In genomic region chr3:149832086-149832485, GRCh38 we compare ENCODE assay signal across 25 cellular contexts. TPM values are rescaled to one million over a fixed set of nuclear protein-coding genes. Genes with fewer than 3 reads are reported as not detected.
DNase-seq lines count a peak whose midpoint lies in the region; ATAC-seq, FAIRE-seq and TF ChIP-seq lines count a peak whose summit lies in the region.
"Had no signal": no experiment of that assay in that cellular context is flagged by ENCODE, and none has a peak within 500 bp of the region (broad histone marks: within the 10 kb centered on the region; RNA-seq: fewer than 3 reads in every experiment).

No MANE protein-coding gene starts in this region.

- peaks cover 3% of the 10 kb centered on the region for H3K9me3 ChIP-seq in GM23248 (ENCODE audit: low read depth)
- peaks cover 26 to 40% of the 10 kb centered on the region in 2 experiments for H3K9me3 ChIP-seq in H1 (ENCODE audit: insufficient read depth in 2 of 2, low read depth in 1 of 2, low read length in 1 of 2)
- peaks cover 7% of the 10 kb centered on the region for H3K9me3 ChIP-seq in keratinocyte (ENCODE audit: control insufficient read depth, low read depth, low read length)
- H3K9me3 ChIP-seq in effector memory CD4-positive, alpha-beta T cell (ENCODE audit: control insufficient read depth, low read length), result peaks cover 11% of the 10 kb centered on the region
- H3K9me3 ChIP-seq in heart right ventricle, result peaks cover 0 to 72% (median 29%) of the 10 kb centered on the region in 11 donors

- H3K9ac ChIP-seq in GM23248 (no peak overlapping the region), H1 (replicated peaks in 1 of 4; ENCODE audit: extremely low read depth in 1 of 4, low read depth in 3 of 4, low read length in 3 of 4) (no peak overlapping the region), keratinocyte (ENCODE audit: control insufficient read depth, extremely low read depth, insufficient read depth, low read length) (no peak overlapping the region)
- H3K9ac ChIP-seq: BLaER1 treated with 17β-estradiol and CSF1 and Interleukin-3, amounts not matched to agents 10 nM and 100 nM; KMS-11 had no signal

- H3K27ac ChIP-seq in GM23248, result no peak overlapping the region
- H3K27ac ChIP-seq in H1 (ENCODE audit: low read depth, low read length), result no peak overlapping the region
- H3K27ac ChIP-seq in keratinocyte (ENCODE audit: control insufficient read depth, insufficient read depth, low read length), result no peak overlapping the region
- H3K27ac ChIP-seq in effector memory CD4-positive, alpha-beta T cell (ENCODE audit: insufficient read depth, low read length, poor library complexity, severe bottlenecking), result no peak overlapping the region
- H3K27ac ChIP-seq in heart right ventricle, result no peak overlapping the region
- H3K27ac ChIP-seq: 22Rv1; BLaER1 treated with 17β-estradiol and CSF1 and Interleukin-3, amounts not matched to agents 10 nM and 100 nM; KMS-11 had no signal

- POLR2A ChIA-PET in AG04449 (lab: Yijun Ruan, JAX), result no interaction called here
- POLR2A ChIA-PET in H1 (lab: Charles Lee; ENCODE audit: partially characterized antibody), result interaction anchor here (1.1 kb wide), 1 partner anchor 18 kb away, joined by 3 read pairs; no protein-coding TSS in a partner anchor

- no peak overlapping the region for H3K18ac ChIP-seq in H1 (ENCODE audit: extremely low read depth, low read length)

- H4K20me1 ChIP-seq in GM23248 (ENCODE audit: insufficient read depth) (no peaks in the 10 kb centered on the region), H1 (replicated peaks in 1 of 2; ENCODE audit: control insufficient read depth in 1 of 2, insufficient read depth in 2 of 2, low read length in 2 of 2) (no peaks in the 10 kb centered on the region), keratinocyte (ENCODE audit: control insufficient read depth, extremely low read depth, insufficient read depth, low read length) (no peaks in the 10 kb centered on the region)

- no peak overlapping the region for H2BK15ac ChIP-seq in H1 (ENCODE audit: low read length)

- no peak overlapping the region for H2BK12ac ChIP-seq in H1 (ENCODE audit: low read depth, low read length)

- no peak overlapping the region for H3K56ac ChIP-seq in H1 (replicated peaks; ENCODE audit: insufficient read length, low read depth, low read length)

- no peak for TF ChIP-seq EP300 in H1 (IDR thresholded peaks at IDR 0.05; ENCODE audit: borderline replicate concordance in 1 of 2, low read depth in 2 of 2, low read length in 2 of 2)

- H4K5ac ChIP-seq in H1 (ENCODE audit: insufficient read length, low read depth, low read length), result no peak overlapping the region

- no peak overlapping the region for H3K4ac ChIP-seq in H1 (replicated peaks; ENCODE audit: insufficient read length, low read depth, low read length)

- H3K9me2 ChIP-seq in GM23248 (ENCODE audit: insufficient read depth), result no peaks in the 10 kb centered on the region

- no peak overlapping the region for H3K4me3 ChIP-seq in AG04449 (ENCODE audit: low read depth, low read length)
- H3K4me3 ChIP-seq in GM23248, result no peak overlapping the region
- H3K4me3 ChIP-seq in H1 (ENCODE audit: extremely low read depth in 1 of 4, insufficient read depth in 2 of 4, low read depth in 3 of 4, low read length in 4 of 4), result no peak overlapping the region
- H3K4me3 ChIP-seq in keratinocyte (ENCODE audit: control insufficient read depth in 2 of 3, extremely low read depth in 1 of 3, insufficient read depth in 2 of 3, low read depth in 1 of 3, low read length in 3 of 3), result no peak overlapping the region
- H3K4me3 ChIP-seq in effector memory CD4-positive, alpha-beta T cell (ENCODE audit: insufficient read depth, low read depth, low read length, poor library complexity, severe bottlenecking), result no peak overlapping the region
- no peak overlapping the region for H3K4me3 ChIP-seq in heart right ventricle

- H2BK20ac ChIP-seq in H1 (ENCODE audit: low read length), result no peak overlapping the region

- H2BK120ac ChIP-seq in H1 (replicated peaks; ENCODE audit: low read depth, low read length), result no peak overlapping the region

- no peak for TF ChIP-seq POLR2A in H1 (IDR thresholded peaks at IDR 0.05; ENCODE audit: control extremely low read depth in 1 of 2, low read depth in 2 of 2, low read length in 2 of 2)

- no peak for TF ChIP-seq RAD21 in H1 (IDR thresholded peaks at IDR 0.05 in 1 of 2, conservative IDR thresholded peaks at IDR 0.05 in 1 of 2; ENCODE audit: low read depth in 2 of 2, low read length in 2 of 2)

- TF ChIP-seq CTCF in AG04449 (IDR thresholded peaks at IDR 0.05; ENCODE audit: insufficient read depth, low read length, missing control alignments), result no peak
- no peak for TF ChIP-seq CTCF in H1 (IDR thresholded peaks at IDR 0.05; ENCODE audit: control extremely low read depth in 1 of 3, insufficient read depth in 1 of 3, low read depth in 1 of 3, low read length in 3 of 3)
- no peak for TF ChIP-seq CTCF in keratinocyte (optimal IDR thresholded peaks at IDR 0.05 in 1 of 3, IDR thresholded peaks at IDR 0.05 in 1 of 3, conservative IDR thresholded peaks at IDR 0.05 in 1 of 3; ENCODE audit: extremely low read depth in 1 of 3, insufficient read depth in 2 of 3, low read length in 3 of 3)
- TF ChIP-seq CTCF in heart right ventricle (IDR thresholded peaks at IDR 0.05), result no peak

- no peak overlapping the region for H4K91ac ChIP-seq in H1 (replicated peaks; ENCODE audit: insufficient read length, low read length)

- H3K23ac ChIP-seq in H1 (ENCODE audit: insufficient read length), result no peak overlapping the region

- intact Hi-C loops in heart right ventricle (cut with DNase I), result no loop called here

- in situ Hi-C loops in GM23248 (cut with MboI), result no loop called here

- peaks cover 15% of the 10 kb centered on the region; the same call in 1 of the 2 replicates for H3F3A ChIP-seq in GM23248 (ENCODE audit: insufficient read depth)

- no peak overlapping the region for H4K8ac ChIP-seq in H1 (ENCODE audit: extremely low read depth, insufficient read depth, low read length)

- WGBS in GM23248 (ENCODE audit: low coverage in 1 of 2, low lambda C conversion rate in 2 of 2, missing lambda C conversion rate in 2 of 2), 2 experiments, result 100% methylated on average over 1 of the region's 1 CpG
- 88% methylated on average over 1 of the region's 1 CpG; no CpG with 5 or more reads in 1 of the 2 experiments for WGBS in H1 (ENCODE audit: extremely low coverage in 1 of 2, insufficient coverage in 1 of 2, insufficient read length in 1 of 2, insufficient replicate concordance in 2 of 2, low coverage in 1 of 2, low lambda C conversion rate in 2 of 2, missing lambda C conversion rate in 1 of 2), 2 experiments
- 85 to 94% methylated on average over 1 of the region's 1 CpG for WGBS in heart right ventricle, 2 donors

- no peaks in the 10 kb centered on the region for H3K27me3 ChIP-seq in GM23248 (replicated peaks; ENCODE audit: insufficient read depth)
- no peaks in the 10 kb centered on the region for H3K27me3 ChIP-seq in H1 (replicated peaks in 1 of 4; ENCODE audit: control insufficient read depth in 3 of 4, extremely low read depth in 1 of 4, insufficient read depth in 3 of 4, low read length in 3 of 4)
- no peaks in the 10 kb centered on the region for H3K27me3 ChIP-seq in keratinocyte (ENCODE audit: control insufficient read depth, extremely low read depth, insufficient read depth, low read length)
- H3K27me3 ChIP-seq in effector memory CD4-positive, alpha-beta T cell (replicated peaks; ENCODE audit: control insufficient read depth, insufficient read depth, low read length, poor library complexity, severe bottlenecking), result no peaks in the 10 kb centered on the region
- H3K27me3 ChIP-seq in heart right ventricle, result no peaks in the 10 kb centered on the region
- H3K27me3 ChIP-seq: BLaER1 treated with 17β-estradiol and CSF1 and Interleukin-3, amounts not matched to agents 10 nM and 100 nM had no signal

- H3K4me2 ChIP-seq in GM23248 (ENCODE audit: unreplicated experiment) (no peak overlapping the region), H1 (ENCODE audit: insufficient read depth in 1 of 2, low read depth in 2 of 2, low read length in 2 of 2) (no peak overlapping the region), keratinocyte (ENCODE audit: control insufficient read depth, extremely low read depth, insufficient read depth, low read depth, low read length) (no peak overlapping the region)
- H3K4me2 ChIP-seq: BLaER1 treated with 17β-estradiol and CSF1 and Interleukin-3, amounts not matched to agents 10 nM and 100 nM; KMS-11 had no signal

- dilution Hi-C loops in keratinocyte (cut with MboI; ENCODE audit: extremely low pct_ligation_motif_present, low sequenced_read_pairs), result no loop called here

- no peak overlapping the region for H2BK5ac ChIP-seq in H1 (ENCODE audit: low read depth, low read length)

- H3K79me1 ChIP-seq in H1 (ENCODE audit: low read depth, low read length), result no peaks in the 10 kb centered on the region; the same call in 1 of the 2 replicates

- no peak for ATAC-seq in heart right ventricle
- ATAC-seq: CD8-positive, alpha-beta T cell; HepG2 had no signal

- H3K36me3 ChIP-seq in GM23248 (ENCODE audit: low read depth), result no peaks in the 10 kb centered on the region
- peaks cover 0 to 11% (median 2%) of the 10 kb centered on the region in 4 experiments; a peak in 3 of 8 replicates for H3K36me3 ChIP-seq in H1 (ENCODE audit: control insufficient read depth in 2 of 4, insufficient read depth in 4 of 4, low read length in 3 of 4)
- no peaks in the 10 kb centered on the region for H3K36me3 ChIP-seq in keratinocyte (ENCODE audit: control insufficient read depth in 2 of 2, extremely low read depth in 1 of 2, insufficient read depth in 2 of 2, low read length in 2 of 2)
- H3K36me3 ChIP-seq in effector memory CD4-positive, alpha-beta T cell (ENCODE audit: control insufficient read depth, insufficient read depth, low read length), result no peaks in the 10 kb centered on the region
- H3K36me3 ChIP-seq in heart right ventricle, result no peaks in the 10 kb centered on the region

- FAIRE-seq in H1 (lab: Jason Lieb, UNC) (peak; percentile 13), keratinocyte (lab: Jason Lieb, UNC) (peak; percentile 13)
- FAIRE-seq: H54, HepG2, RCC 7860 had no signal

- H3K14ac ChIP-seq in H1 (ENCODE audit: insufficient read length), result no peak overlapping the region

- no peaks in the 10 kb centered on the region for H3K9me1 ChIP-seq in keratinocyte (ENCODE audit: control insufficient read depth, extremely low read depth, insufficient read depth, low read length)

- peaks cover 8% of the 10 kb centered on the region; the same call in 1 of the 2 replicates for H3K4me1 ChIP-seq in GM23248 (ENCODE audit: insufficient read depth)
- no peaks in the 10 kb centered on the region for H3K4me1 ChIP-seq in H1 (replicated peaks in 1 of 4; ENCODE audit: control insufficient read depth in 3 of 4, insufficient read depth in 4 of 4, low read length in 3 of 4)
- no peaks in the 10 kb centered on the region for H3K4me1 ChIP-seq in keratinocyte (ENCODE audit: control insufficient read depth, extremely low read depth, insufficient read depth, low read length)
- H3K4me1 ChIP-seq in effector memory CD4-positive, alpha-beta T cell (ENCODE audit: control insufficient read depth, insufficient read depth, low read length, poor library complexity, severe bottlenecking), result no peaks in the 10 kb centered on the region
- H3K4me1 ChIP-seq in heart right ventricle, result peaks cover 0 to 17% (median 8%) of the 10 kb centered on the region in 9 donors

- H3K79me2 ChIP-seq in GM23248 (ENCODE audit: insufficient read depth), result peaks cover 91% of the 10 kb centered on the region
- H3K79me2 ChIP-seq in H1 (ENCODE audit: control insufficient read depth in 1 of 2, insufficient read depth in 2 of 2, low read length in 2 of 2), result peaks cover 0 to 84% of the 10 kb centered on the region in 2 experiments
- H3K79me2 ChIP-seq in keratinocyte (ENCODE audit: control insufficient read depth, insufficient read depth, low read length), result peaks cover 67% of the 10 kb centered on the region

- no peaks in the 10 kb centered on the region for H3K23me2 ChIP-seq in H1 (ENCODE audit: low read depth, low read length)

- CTCF ChIA-PET in AG04449 (lab: Yijun Ruan, JAX), result interaction anchor here (0.5 kb wide), 1 partner anchor 24 kb away, joined by 3 read pairs; no protein-coding TSS in a partner anchor
- CTCF ChIA-PET in H1 (lab: Charles Lee; ENCODE audit: partially characterized antibody), result interaction anchor here (0.6 to 1.5 kb wide), 2 partner anchors 9 to 140 kb away, joined by 3 to 5 read pairs; no protein-coding TSS in a partner anchor

- DNase-seq in AG04449 (ENCODE audit: low read depth, low spot score) (peak; percentile 38), GM23248 (peak; percentile 67), H1 (ENCODE audit: low read depth in 1 of 2, low spot score in 2 of 2) (no peak), keratinocyte (ENCODE audit: low read depth, low spot score) (no peak), medulla oblongata (ENCODE audit: extremely low spot score) (no peak), HuH-7.5 (ENCODE audit: low spot score) (no peak), heart right ventricle (no peak)
- DNase-seq in effector memory CD4-positive, alpha-beta T cell, result no peak
- DNase-seq: Calu3; CD8-positive, alpha-beta T cell; NCI-H1417; NCI-H187; NCI-H2107; NCI-H510A; NCI-H748 treated with DMSO at 0.1 percent for 48 hours; NK-92 treated with Interleukin-12 subunit alpha and Interleukin-12 subunit beta, amount 100 ng/mL, for 24 hours; Right ventricle myocardium superior; SW 1271 had no signal

- H2AFZ ChIP-seq in GM23248 (no peak overlapping the region), H1 (ENCODE audit: low read length) (no peak overlapping the region), keratinocyte (ENCODE audit: control insufficient read depth, low read length) (no peak overlapping the region)

- no peak overlapping the region for H2AK5ac ChIP-seq in H1 (ENCODE audit: low read depth, low read length)

RNA-seq across cellular contexts. Expression of gene RNF13, which starts 19.1 kb away (rescaled TPM):
- total RNA-seq in GM23248 (2014; rRNA removed; shearing (Covaris generic)), result 48.7 and 65.4 TPM in 2 replicates
- polyA plus RNA-seq in GM23248 (2016; fragmentation: Nextera tagmentation; extraction: Ambion mirVana), result 100.0 and 103 TPM in 2 replicates
- total RNA-seq in H1 (2021; fragmentation: NEBNext Ultra II Directional; extraction: Animal tissue kit (Norgen Biotek cat#: 25700)), result 35.4 and 37.1 TPM in 2 replicates
- 13.5 and 19.4 TPM in 2 replicates for polyA plus RNA-seq in H1 (2011; rRNA removed)
- polyA plus RNA-seq in H1 (2011; cell fraction: cytosol; rRNA removed), result 23.5 TPM
- 13.4 TPM for polyA plus RNA-seq in H1 (2011; cell fraction: nucleus; rRNA removed)
- 19.9 to 33.6 TPM (median 26.5 TPM) in 4 replicates for polyA plus RNA-seq in H1 (2012, experiment 1 of 2)
- polyA plus RNA-seq in H1 (2012, experiment 2 of 2), result 3.2 TPM
- 54.4 TPM for polyA plus RNA-seq in H1 (2013, experiment 1 of 2)
- 69.1 TPM for polyA plus RNA-seq in H1 (2013, experiment 2 of 2)
- polyA minus RNA-seq in H1 (2011; rRNA and poly(A)+ RNA removed), result 46.1 and 50.6 TPM in 2 replicates
- 29.1 TPM for polyA minus RNA-seq in H1 (2011; cell fraction: cytosol; rRNA and poly(A)+ RNA removed)
- polyA minus RNA-seq in H1 (2011; cell fraction: nucleus; rRNA and poly(A)+ RNA removed), result 78.4 TPM
- polyA plus RNA-seq in keratinocyte, result 38.0 to 57.4 TPM (median 40.7 TPM) in 3 replicates
- 39.9 TPM for polyA plus RNA-seq in keratinocyte (2011; ENCODE audit: low read depth)
- polyA plus RNA-seq in keratinocyte (2011; cell fraction: cytosol; rRNA removed), result 25.7 and 52.7 TPM in 2 replicates
- 53.3 and 67.5 TPM in 2 replicates for polyA plus RNA-seq in keratinocyte (2011; cell fraction: nucleus; rRNA removed)
- 34.1 and 40.4 TPM in 2 replicates for polyA plus RNA-seq in keratinocyte (2012; ENCODE audit: low replicate concordance)
- 19.3 to 64.8 TPM (median 49.5 TPM) in 3 replicates for polyA minus RNA-seq in keratinocyte
- polyA minus RNA-seq in keratinocyte (2011; cell fraction: cytosol; rRNA and poly(A)+ RNA removed), result 76.9 TPM
- 45.1 and 68.8 TPM in 2 replicates for polyA minus RNA-seq in keratinocyte (2011; cell fraction: nucleus; rRNA and poly(A)+ RNA removed)
- total RNA-seq in heart right ventricle, result 10 to 100 TPM; 46.6 to 72.3 (median 55.5) TPM
- polyA plus RNA-seq in heart right ventricle, result 10 to 100 TPM; 24.8 to 36.4 TPM

RNA-seq across cellular contexts. Expression of gene ANKUB1, which starts 39.7 kb away (rescaled TPM):
- total RNA-seq in GM23248 (2014; rRNA removed; shearing (Covaris generic)), result not detected in 2 replicates
- not detected in 2 replicates for polyA plus RNA-seq in GM23248 (2016; fragmentation: Nextera tagmentation; extraction: Ambion mirVana)
- total RNA-seq in H1 (2021; fragmentation: NEBNext Ultra II Directional; extraction: Animal tissue kit (Norgen Biotek cat#: 25700)), result not detected in 2 replicates
- not detected in 2 replicates for polyA plus RNA-seq in H1 (2011; rRNA removed)
- polyA plus RNA-seq in H1 (2011; cell fraction: cytosol; rRNA removed), result not detected
- not detected for polyA plus RNA-seq in H1 (2011; cell fraction: nucleus; rRNA removed)
- polyA plus RNA-seq in H1 (2012, experiment 1 of 2), result not detected in 4 replicates
- not detected for polyA plus RNA-seq in H1 (2012, experiment 2 of 2)
- polyA plus RNA-seq in H1 (2013, experiment 1 of 2), result not detected
- polyA plus RNA-seq in H1 (2013, experiment 2 of 2), result not detected
- polyA minus RNA-seq in H1 (2011; rRNA and poly(A)+ RNA removed), result not detected in 2 replicates
- not detected for polyA minus RNA-seq in H1 (2011; cell fraction: cytosol; rRNA and poly(A)+ RNA removed)
- not detected for polyA minus RNA-seq in H1 (2011; cell fraction: nucleus; rRNA and poly(A)+ RNA removed)
- 0.45 to 0.77 TPM (median 0.66 TPM) in 3 replicates for polyA plus RNA-seq in keratinocyte
- polyA plus RNA-seq in keratinocyte (2011; ENCODE audit: low read depth), result not detected
- polyA plus RNA-seq in keratinocyte (2011; cell fraction: cytosol; rRNA removed), result 0.40 and 0.74 TPM in 2 replicates
- 0.57 and 0.88 TPM in 2 replicates for polyA plus RNA-seq in keratinocyte (2011; cell fraction: nucleus; rRNA removed)
- polyA plus RNA-seq in keratinocyte (2012; ENCODE audit: low replicate concordance), result 0.24 TPM in 1 of 2 replicates, not detected in the other
- polyA minus RNA-seq in keratinocyte, result 0.26 to 0.35 TPM in 2 of 3 replicates, not detected in the other
- polyA minus RNA-seq in keratinocyte (2011; cell fraction: cytosol; rRNA and poly(A)+ RNA removed), result not detected
- polyA minus RNA-seq in keratinocyte (2011; cell fraction: nucleus; rRNA and poly(A)+ RNA removed), result 0.53 and 1.4 TPM in 2 replicates
- total RNA-seq in heart right ventricle, result not detected
- polyA plus RNA-seq in heart right ventricle, result not detected
- total RNA-seq: Calu3; CD8-positive, alpha-beta T cell; HepG2; Right ventricle myocardium superior had no signal
- polyA plus RNA-seq: AG04450, HepG2 had no signal

Comparison
In these comparisons a context has a peak if more than half of its experiments do, and no peak if none do; other contexts are left out.
1. DNase-seq: peak in AG04449 (single experiment) and GM23248 (single experiment); none in H1 (0 of 2), keratinocyte (single experiment), medulla oblongata (single experiment), HuH-7.5 (single experiment), effector memory CD4-positive, alpha-beta T cell (0 of 3) and heart right ventricle (0 of 2).